In the genomic region with DNA sequence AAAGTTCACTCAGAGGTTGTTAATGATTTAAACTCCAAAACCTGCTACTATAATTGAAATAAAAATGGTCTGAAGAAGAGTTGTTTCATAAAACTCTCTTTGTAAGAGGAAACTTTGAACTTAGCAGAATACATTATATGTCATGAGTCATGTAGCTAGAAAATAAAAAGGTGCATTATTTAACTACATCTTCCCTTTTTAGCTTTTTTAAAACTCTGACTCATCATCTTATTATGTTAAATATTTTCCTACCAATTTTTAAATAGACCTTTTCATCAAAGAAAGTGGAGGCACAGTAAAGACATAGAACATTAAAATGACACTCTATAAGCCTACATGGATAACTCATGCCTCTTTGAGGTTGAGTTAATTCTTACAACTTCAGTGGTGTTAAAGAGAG, we compare ENCODE assay signal across 13 cellular contexts. TPM values are rescaled to one million over a fixed set of nuclear protein-coding genes. Genes with fewer than 3 reads are reported as not detected.
DNase-seq lines count a peak whose midpoint lies in the region; TF ChIP-seq lines count a peak whose summit lies in the region.
"Had no signal": no experiment of that assay in that cellular context is flagged by ENCODE, and none has a peak within 500 bp of the region (broad histone marks: within the 10 kb centered on the region; RNA-seq: fewer than 3 reads in every experiment).

No MANE protein-coding gene starts in this region.

- no peaks in the 10 kb centered on the region for H3K9me3 ChIP-seq in smooth muscle cell (replicated peaks; ENCODE audit: low read depth)
- H3K9me3 ChIP-seq in CD8-positive, alpha-beta memory T cell (ENCODE audit: low read length) = no peaks in the 10 kb centered on the region
- H3K9me3 ChIP-seq: spleen had no signal

- H3K9ac ChIP-seq in smooth muscle cell (ENCODE audit: low read depth) = no peak overlapping the region

- no peak overlapping the region for H3K4me3 ChIP-seq in fibroblast of mammary gland (ENCODE audit: control insufficient read depth, low read depth, low read length)
- H3K4me3 ChIP-seq in smooth muscle cell = no peak overlapping the region
- no peak overlapping the region for H3K4me3 ChIP-seq in CD8-positive, alpha-beta memory T cell (ENCODE audit: low read length)
- H3K4me3 ChIP-seq: spleen had no signal

- H3K4me2 ChIP-seq in smooth muscle cell = peak overlapping the region; percentile 93

- no peaks in the 10 kb centered on the region for H3K27me3 ChIP-seq in smooth muscle cell (ENCODE audit: low read depth)
- no peaks in the 10 kb centered on the region for H3K27me3 ChIP-seq in CD8-positive, alpha-beta memory T cell (ENCODE audit: insufficient read depth, low read length, poor library complexity, severe bottlenecking)

- POLR2A ChIA-PET in RWPE1 (lab: Yijun Ruan, JAX; ENCODE audit: low non-redundant PET) = no interaction called here
- POLR2A ChIA-PET in CD8-positive, alpha-beta memory T cell (lab: Charles Lee) = no interaction called here

- peaks cover 30% of the 10 kb centered on the region for H3K4me1 Mint-ChIP-seq in activated T-cell treated with anti-CD3 and anti-CD28 coated beads, Interleukin-2, amount 50 U/mL, for 24 hours (ENCODE audit: low read depth)
- peaks cover 17 to 25% (median 25%) of the 10 kb centered on the region in 3 donors for H3K4me1 Mint-ChIP-seq in CD8-positive, alpha-beta memory T cell

- TF ChIP-seq CTCF in RWPE1 (conservative IDR thresholded peaks at IDR 0.05; ENCODE audit: low read depth) = no peak
- no peak for TF ChIP-seq CTCF in fibroblast of mammary gland (conservative IDR thresholded peaks at IDR 0.05; ENCODE audit: control insufficient read depth, insufficient read depth, low read depth, low read length)
- no peak for TF ChIP-seq CTCF in smooth muscle cell (IDR thresholded peaks at IDR 0.05; ENCODE audit: borderline replicate concordance, insufficient read depth, poor library complexity, severe bottlenecking)

- CTCF ChIA-PET in RWPE1 (lab: Yijun Ruan, JAX) = no interaction called here
- CTCF ChIA-PET in CD8-positive, alpha-beta memory T cell (lab: Charles Lee) = interaction anchor here (1.0 to 1.7 kb wide), 2 partner anchors 12 to 14 kb away, joined by 3 read pairs; no protein-coding TSS in a partner anchor

- no peak for DNase-seq in activated T-cell treated with anti-CD3 and anti-CD28 coated beads, Interleukin-2, amount 50 U/mL, for 24 hours
- no peak for DNase-seq in activated T-cell treated with anti-CD3 and anti-CD28 coated beads, Interleukin-2, amount 50 U/mL, for 1 hour
- DNase-seq in RWPE1 (ENCODE audit: low spot score) (peak; percentile 12), fibroblast of mammary gland (ENCODE audit: low read depth) (peak; percentile 42), smooth muscle cell (lab: John Stamatoyannopoulos, UW; ENCODE audit: unreplicated experiment) (no peak), SW 1271 (lab: John Stamatoyannopoulos, UW) (no peak)
- no peak for DNase-seq in activated CD4-positive, alpha-beta T cell treated with anti-CD3 and anti-CD28 coated beads, Interleukin-2, amount 50 U/mL, for 4 hours
- DNase-seq in CD8-positive, alpha-beta memory T cell = no peak
- DNase-seq: activated gamma-delta T cell treated with Interleukin-2 at 50 U/mL for 16 hours, GDM1, hippocampal formation, NCI-H1930, spleen had no signal

- peak overlapping the region; percentile 98 for H3K4me3 Mint-ChIP-seq in activated T-cell treated with anti-CD3 and anti-CD28 coated beads, Interleukin-2, amount 50 U/mL, for 24 hours
- peak overlapping the region in 2 of 7 donors; percentile 89 to 97 for H3K4me3 Mint-ChIP-seq in CD8-positive, alpha-beta memory T cell

- peak overlapping the region; percentile 81 for H2AFZ ChIP-seq in smooth muscle cell (ENCODE audit: low read depth)

- H4K20me1 ChIP-seq in smooth muscle cell (ENCODE audit: low read depth) = no peaks in the 10 kb centered on the region

- no peaks in the 10 kb centered on the region for H3K27me3 Mint-ChIP-seq in activated T-cell treated with anti-CD3 and anti-CD28 coated beads, Interleukin-2, amount 50 U/mL, for 24 hours
- peaks cover 0 to 8% of the 10 kb centered on the region in 2 donors for H3K27me3 Mint-ChIP-seq in CD8-positive, alpha-beta memory T cell

- H3K36me3 ChIP-seq in smooth muscle cell (ENCODE audit: low read depth) = no peaks in the 10 kb centered on the region
- H3K36me3 ChIP-seq in CD8-positive, alpha-beta memory T cell (ENCODE audit: insufficient read depth, low read length) = no peaks in the 10 kb centered on the region
- H3K36me3 ChIP-seq: spleen had no signal

- peaks cover 19% of the 10 kb centered on the region for H3K36me3 Mint-ChIP-seq in activated T-cell treated with anti-CD3 and anti-CD28 coated beads, Interleukin-2, amount 50 U/mL, for 24 hours (ENCODE audit: low read depth)
- H3K36me3 Mint-ChIP-seq in CD8-positive, alpha-beta memory T cell = peaks cover 0 to 15% (median 0%) of the 10 kb centered on the region in 3 donors

- H3K27ac ChIP-seq in RWPE1 = no peak overlapping the region
- H3K27ac ChIP-seq in smooth muscle cell (ENCODE audit: low read depth) = peak overlapping the region; percentile 79
- no peak overlapping the region for H3K27ac ChIP-seq in CD8-positive, alpha-beta memory T cell (ENCODE audit: low read depth, low read length)

- peak overlapping the region; percentile 96 for H3K27ac Mint-ChIP-seq in activated T-cell treated with anti-CD3 and anti-CD28 coated beads, Interleukin-2, amount 50 U/mL, for 24 hours
- peak overlapping the region in 3 of 8 donors; percentile 92 to 98 (median 96) for H3K27ac Mint-ChIP-seq in CD8-positive, alpha-beta memory T cell

- no peaks in the 10 kb centered on the region for H3F3A ChIP-seq in smooth muscle cell (ENCODE audit: low read depth)

- peaks cover 17% of the 10 kb centered on the region for H3K4me1 ChIP-seq in smooth muscle cell (ENCODE audit: low read depth)
- H3K4me1 ChIP-seq in CD8-positive, alpha-beta memory T cell (ENCODE audit: insufficient read depth, low read length) = no peaks in the 10 kb centered on the region

- peaks cover 11% of the 10 kb centered on the region for H3K79me2 ChIP-seq in smooth muscle cell (ENCODE audit: low read depth)

- H3K9me3 Mint-ChIP-seq in activated T-cell treated with anti-CD3 and anti-CD28 coated beads, Interleukin-2, amount 50 U/mL, for 24 hours = no peaks in the 10 kb centered on the region
- peaks cover 0 to 3% (median 0%) of the 10 kb centered on the region in 5 donors for H3K9me3 Mint-ChIP-seq in CD8-positive, alpha-beta memory T cell

RNA-seq across cellular contexts. Expression of a gene that starts 1.2 kb away (rescaled TPM):
- 8.3 and 12.8 TPM in 2 replicates for total RNA-seq in smooth muscle cell
- polyA plus RNA-seq in smooth muscle cell = 6.5 and 8.7 TPM in 2 replicates
- 10 to 100 TPM; 32.2 to 32.5 TPM for total RNA-seq in CD8-positive, alpha-beta memory T cell
- 6.9 TPM for polyA plus RNA-seq in CD8-positive, alpha-beta memory T cell

Comparison
In these comparisons a context has a peak if more than half of its experiments do, and no peak if none do; other contexts are left out.
1. DNase-seq: peak in RWPE1 (single experiment) and fibroblast of mammary gland (single experiment); none in activated T-cell treated with anti-CD3 and anti-CD28 coated beads, Interleukin-2, amount 50 U/mL, for 24 hours (single experiment), activated T-cell treated with anti-CD3 and anti-CD28 coated beads, Interleukin-2, amount 50 U/mL, for 1 hour (single experiment), smooth muscle cell (single experiment), SW 1271 (0 of 2), activated CD4-positive, alpha-beta T cell treated with anti-CD3 and anti-CD28 coated beads, Interleukin-2, amount 50 U/mL, for 4 hours (0 of 2) and CD8-positive, alpha-beta memory T cell (0 of 5).